10 cellular contexts compared by ENCODE assay signal in the genomic region with DNA sequence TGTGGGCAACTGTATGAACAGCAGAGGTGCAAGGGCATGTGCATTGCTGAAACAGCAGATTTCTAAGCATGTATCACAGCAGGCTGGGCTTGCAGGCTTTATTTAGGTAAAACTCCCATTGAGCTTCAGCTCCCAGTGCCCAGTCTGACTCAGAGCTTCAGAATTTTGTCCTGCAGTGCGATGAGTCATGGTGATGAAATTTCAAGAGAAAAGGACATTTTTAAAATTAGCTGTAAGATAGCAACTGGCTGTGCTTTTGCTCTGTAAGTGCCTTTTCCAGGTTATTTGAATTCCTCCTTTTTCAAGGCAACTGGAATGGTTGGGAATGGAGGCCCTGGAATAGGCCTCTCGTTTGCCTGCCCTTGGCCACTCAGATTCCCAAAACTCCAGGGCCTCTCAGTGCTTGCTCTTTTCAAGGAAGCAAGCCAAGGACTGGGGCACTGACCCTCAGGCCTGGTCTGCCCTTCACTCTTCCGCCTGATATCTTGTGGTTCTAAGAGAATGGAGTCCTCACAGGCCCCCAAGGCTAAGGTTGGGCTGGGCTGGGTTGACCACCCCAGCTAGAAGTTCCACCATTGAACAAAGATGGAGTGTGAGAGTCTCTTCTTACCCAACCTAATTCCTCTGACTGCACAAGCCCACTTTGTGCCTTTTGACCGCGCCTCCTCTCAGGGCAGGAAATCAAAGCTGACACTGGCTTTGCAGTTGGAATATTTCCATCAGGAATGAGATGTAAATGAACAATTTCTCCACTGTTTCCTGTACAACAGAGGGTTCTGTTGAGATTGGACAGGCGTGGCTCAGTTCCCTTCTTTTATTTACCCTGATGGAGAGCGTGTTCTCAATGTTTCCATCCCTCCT. TPM values are rescaled to one million over a fixed set of nuclear protein-coding genes. Genes with fewer than 3 reads are reported as not detected.
DNase-seq lines count a peak whose midpoint lies in the region; ATAC-seq and TF ChIP-seq lines count a peak whose summit lies in the region.
"Had no signal": no experiment of that assay in that cellular context is flagged by ENCODE, and none has a peak within 500 bp of the region (broad histone marks: within the 10 kb centered on the region; RNA-seq: fewer than 3 reads in every experiment).

No MANE protein-coding gene starts in this region.

- H3K36me3 ChIP-seq in muscle layer of colon (ENCODE audit: insufficient read depth, low read length) (no peaks in the 10 kb centered on the region), aorta (ENCODE audit: control insufficient read depth in 1 of 2, insufficient read depth in 2 of 2, low read length in 1 of 2) (no peaks in the 10 kb centered on the region), BE2C (no peaks in the 10 kb centered on the region)

- peak; percentile 71 for ATAC-seq in aorta (ENCODE audit: low FRiP score)
- ATAC-seq in HG03135 (IDR thresholded peaks at IDR 0.05; ENCODE audit: unreplicated experiment), result no peak

- H3K4me1 ChIP-seq in muscle layer of colon (ENCODE audit: insufficient read depth, low read length), result peaks cover 52% of the 10 kb centered on the region
- H3K4me1 ChIP-seq in aorta (ENCODE audit: control insufficient read depth in 1 of 2, insufficient read depth in 2 of 2, low read length in 2 of 2), result peaks cover 3 to 21% of the 10 kb centered on the region in 2 donors
- H3K4me1 ChIP-seq in BE2C, result no peaks in the 10 kb centered on the region; the same call in 1 of the 2 replicates

- peak overlapping the region; percentile 6 for H3K9ac ChIP-seq in muscle layer of colon (ENCODE audit: low read length)

- peak; percentile 47 for DNase-seq in NK-92 treated with Interleukin-12 subunit alpha and Interleukin-12 subunit beta, amount 100 ng/mL, for 24 hours (lab: John Stamatoyannopoulos, UW)
- DNase-seq in NK-92 (lab: John Stamatoyannopoulos, UW; ENCODE audit: unreplicated experiment) (no peak), RKO (ENCODE audit: low spot score) (peak; percentile 97), erythroblast (lab: John Stamatoyannopoulos, UW) (peak; percentile 18 to 81), aorta (peak in 1 of 2 donors; percentile 77), BE2C (no peak)
- DNase-seq: activated B cell treated with CpG ODN at 0.5 μM for 24 hours had no signal

- intact Hi-C loops in aorta (cut with DNase I), result loop anchor here (5.0 kb wide), 5 partner anchors 54 to 109 kb away; partner anchors contain the start of gene PRSS23 (in 1 of the 2)

- no peak for TF ChIP-seq POLR2A in erythroblast (IDR thresholded peaks at IDR 0.05; ENCODE audit: low read length)

- H3K27ac ChIP-seq in muscle layer of colon (ENCODE audit: low read depth, low read length) (peak overlapping the region; percentile 56), aorta (ENCODE audit: low read depth in 1 of 2, low read length in 2 of 2) (peak overlapping the region; percentile 87 to 98)
- H3K27ac ChIP-seq: C4-2B had no signal

- no peak for TF ChIP-seq CTCF in BE2C (IDR thresholded peaks at IDR 0.05; ENCODE audit: low read depth, low read length)

- WGBS in aorta, 2 donors, result 43 to 51% methylated on average over 7 of the region's 7 CpGs

- H3K27me3 ChIP-seq in muscle layer of colon (ENCODE audit: control insufficient read depth in 1 of 2, insufficient read depth in 2 of 2, low read length in 2 of 2), result no peaks in the 10 kb centered on the region
- H3K27me3 ChIP-seq in aorta (ENCODE audit: control insufficient read depth in 1 of 2, insufficient read depth in 2 of 2, low read length in 1 of 2), result no peaks in the 10 kb centered on the region
- H3K27me3 ChIP-seq in BE2C, result no peaks in the 10 kb centered on the region

- H3K4me3 ChIP-seq in muscle layer of colon (ENCODE audit: low read depth in 1 of 2, low read length in 2 of 2) (no peak overlapping the region), aorta (ENCODE audit: low read length in 2 of 2) (no peak overlapping the region), BE2C (ENCODE audit: low read depth, low read length) (no peak overlapping the region)

- H3K9me3 ChIP-seq in muscle layer of colon (ENCODE audit: low read length), result no peaks in the 10 kb centered on the region
- H3K9me3 ChIP-seq in aorta (ENCODE audit: control insufficient read depth, low read length), result no peaks in the 10 kb centered on the region
- H3K9me3 ChIP-seq in BE2C, result no peaks in the 10 kb centered on the region

RNA-seq across cellular contexts. Expression of gene PRSS23, which starts 59.5 kb away (rescaled TPM):
- 100 to 1,000 TPM; 109 to 245 TPM for total RNA-seq in aorta
- 100 to 1,000 TPM in 1 of 2 donors, 10 to 100 TPM in 1; 68.1 to 140 TPM for polyA plus RNA-seq in aorta
- 0.49 TPM for polyA plus RNA-seq in BE2C (2012; ENCODE audit: insufficient read depth, insufficient read length, low read depth)
- total RNA-seq: activated B cell treated with CpG ODN at 0.5 μM for 24 hours had no signal

Comparison
In these comparisons a context has a peak if more than half of its experiments do, and no peak if none do; other contexts are left out.
1. DNase-seq: peak in NK-92 treated with Interleukin-12 subunit alpha and Interleukin-12 subunit beta, amount 100 ng/mL, for 24 hours (single experiment), RKO (single experiment) and erythroblast (2 of 2); none in NK-92 (single experiment) and BE2C (single experiment).